ENCODE assay signal across 15 cellular contexts in the genomic region with DNA sequence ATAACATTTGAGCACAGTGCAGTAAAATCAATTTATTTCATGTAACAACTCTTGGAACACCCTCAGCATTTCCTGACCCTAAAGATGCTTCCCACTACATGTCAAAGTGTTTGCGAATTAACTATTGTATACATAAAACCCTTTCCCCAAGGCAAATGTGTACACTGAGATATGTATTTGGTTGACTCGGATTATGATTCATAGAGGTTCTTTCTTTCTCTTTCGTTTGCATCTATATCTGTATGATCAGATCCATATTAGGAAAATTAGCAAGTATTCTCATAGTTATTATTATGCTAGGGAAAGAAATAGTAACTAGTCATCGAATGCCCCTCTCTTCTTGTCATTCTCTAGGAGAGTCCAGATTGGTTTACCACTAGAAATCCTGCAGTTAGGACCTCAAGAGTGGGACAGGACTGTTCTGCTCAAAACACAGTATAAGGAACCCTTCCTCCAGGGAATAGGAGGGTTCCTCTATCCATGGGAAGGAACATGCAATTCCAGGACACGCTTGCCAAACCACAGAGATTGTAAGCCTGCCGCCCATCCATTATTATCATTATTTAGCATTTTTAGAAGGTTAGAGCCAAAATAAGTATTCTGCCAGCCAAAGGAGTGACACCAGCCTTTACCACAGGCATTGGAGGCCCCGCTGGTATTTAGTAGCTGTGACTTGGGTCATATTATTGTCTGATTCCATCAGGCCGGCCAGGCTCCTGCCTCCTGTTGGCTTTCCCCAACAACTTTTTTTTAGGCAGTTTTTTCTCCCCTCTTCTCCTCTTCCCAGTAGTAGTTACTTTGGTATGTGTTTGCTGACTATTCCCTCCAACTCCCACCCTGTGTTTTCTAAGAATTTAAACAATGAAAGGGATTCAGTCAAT.
A peak's percentile ranks its signal among the peaks of the same experiment; 100 is the strongest.
DNase-seq lines count a peak whose midpoint lies in the region; ATAC-seq, FAIRE-seq and TF ChIP-seq lines count a peak whose summit lies in the region.
"Had no signal": no experiment of that assay in that cellular context is flagged by ENCODE, and none has a peak within 500 bp of the region (broad histone marks: within the 10 kb centered on the region; RNA-seq: fewer than 3 reads in every experiment).

No MANE protein-coding gene starts in this region.

- H3K4me2 ChIP-seq in HepG2 (ENCODE audit: low read depth, low read length), result no peak overlapping the region
- H3K4me2 ChIP-seq in mammary epithelial cell (ENCODE audit: insufficient read depth, low read depth, low read length), result peak overlapping the region; percentile 6

- DNase-seq in HepG2 (ENCODE audit: low spot score) (no peak), right lobe of liver (no peak), mammary epithelial cell (no peak), iPS DF 19.7 (ENCODE audit: low read depth, low spot score) (peak; percentile 9), NCI-H2196 (lab: John Stamatoyannopoulos, UW; ENCODE audit: unreplicated experiment) (no peak)
- DNase-seq in NK-92 treated with Interleukin-12 subunit alpha and Interleukin-12 subunit beta, amount 100 ng/mL, for 24 hours (lab: John Stamatoyannopoulos, UW), result no peak
- DNase-seq: activated CD4-positive, CD25-positive, alpha-beta regulatory T cell; activated T-cell treated with anti-CD3 and anti-CD28 coated beads, Interleukin-2, amount 50 U/mL, for 4 hours; DMS79; lower lobe of right lung; NCI-H524 treated with DMSO at 0.1 percent for 48 hours; SJCRH30 had no signal

- H2AFZ ChIP-seq in HepG2 (ENCODE audit: low read length), result no peak overlapping the region
- no peak overlapping the region for H2AFZ ChIP-seq in mammary epithelial cell (ENCODE audit: low read depth, low read length)

- peak; percentile 12 for FAIRE-seq in HepG2 (lab: Jason Lieb, UNC)

- H3K27me3 ChIP-seq in HepG2 (ENCODE audit: control insufficient read depth in 1 of 2, insufficient read depth in 2 of 2, low read length in 2 of 2) (no peaks in the 10 kb centered on the region), right lobe of liver (no peaks in the 10 kb centered on the region), mammary epithelial cell (ENCODE audit: insufficient read depth, low read length) (no peaks in the 10 kb centered on the region)
- H3K27me3 ChIP-seq: SJCRH30 had no signal

- dilution Hi-C loops in mammary epithelial cell (cut with HindIII; ENCODE audit: low sequenced_read_pairs), result no loop called here

- H3K36me3 ChIP-seq in HepG2 (replicated peaks in 1 of 2; ENCODE audit: control insufficient read depth in 1 of 2, insufficient read depth in 2 of 2, low read length in 2 of 2), result 0 out of 5 replicates have a peak, but pooled peaks cover 0 to 5% of the 10 kb centered on the region in 2 experiments
- H3K36me3 ChIP-seq in right lobe of liver, result no peaks in the 10 kb centered on the region
- no peaks in the 10 kb centered on the region for H3K36me3 ChIP-seq in mammary epithelial cell (ENCODE audit: insufficient read depth, low read length)
- H3K36me3 ChIP-seq: lower lobe of right lung, SJCRH30, thoracic aorta had no signal

- WGBS in HepG2 (ENCODE audit: low lambda C conversion rate), result 97% methylated on average over 7 of the region's 8 CpGs
- 78% methylated on average over 7 of the region's 8 CpGs for WGBS in right lobe of liver (ENCODE audit: insufficient coverage, low coverage, low lambda C conversion rate, missing lambda C conversion rate)
- WGBS in mammary epithelial cell (ENCODE audit: low coverage, missing lambda C conversion rate), result 35% methylated on average over 8 of the region's 8 CpGs

- in situ Hi-C loops in HepG2 (cut with HindIII; ENCODE audit: extremely low pct_ligation_motif_present, low pct_unique_long_range_greater_than_20kb), result no loop called here
- in situ Hi-C loops in mammary epithelial cell (cut with MboI; ENCODE audit: low sequenced_read_pairs in 2 of 2), result no loop called here

- POLR2A ChIA-PET in HepG2 (lab: Yijun Ruan, JAX), result no interaction called here

- BruUV-seq in HepG2 (replicated peaks; lab: Mats Ljungman, UMichigan) (no TSS peak), mammary epithelial cell (replicated peaks; lab: Mats Ljungman, UMichigan) (no TSS peak)

- TF ChIP-seq CTCF in HepG2 (CRISPR knock-in tag; IDR thresholded peaks at IDR 0.05) (no peak), right lobe of liver (IDR thresholded peaks at IDR 0.05) (no peak), mammary epithelial cell (conservative IDR thresholded peaks at IDR 0.05 in 1 of 2, IDR thresholded peaks at IDR 0.05 in 1 of 2; ENCODE audit: extremely low read depth in 1 of 2, insufficient read depth in 1 of 2, low read depth in 1 of 2, low read length in 2 of 2) (no peak)

- TF ChIP-seq EP300 in HepG2 (IDR thresholded peaks at IDR 0.05; ENCODE audit: low read depth in 2 of 2, low read length in 2 of 2), result no peak
- no peak for TF ChIP-seq EP300 in HepG2 (CRISPR knock-in tag; IDR thresholded peaks at IDR 0.05; ENCODE audit: borderline replicate concordance)

- H3K4me1 ChIP-seq in HepG2 (ENCODE audit: insufficient read depth, low read length) (no peaks in the 10 kb centered on the region), right lobe of liver (peaks cover 0 to 3% (median 0%) of the 10 kb centered on the region in 4 donors), mammary epithelial cell (ENCODE audit: insufficient read depth, low read length) (peaks cover 10% of the 10 kb centered on the region)
- H3K4me1 ChIP-seq: SJCRH30 had no signal

- H3K79me2 ChIP-seq in HepG2 (ENCODE audit: insufficient read depth, low read length) (no peaks in the 10 kb centered on the region), mammary epithelial cell (ENCODE audit: insufficient read depth, low read length) (no peaks in the 10 kb centered on the region)

- H3K27ac ChIP-seq in HepG2 (ENCODE audit: extremely low read length, insufficient read depth, low read length) (no peak overlapping the region), right lobe of liver (no peak overlapping the region), mammary epithelial cell (ENCODE audit: insufficient read depth, low read depth, low read length) (no peak overlapping the region)
- H3K27ac ChIP-seq: lower lobe of right lung, SJCRH30 had no signal

- intact Hi-C loops in HepG2 (cut with micrococcal nuclease; ENCODE audit: unreplicated experiment), result no loop called here
- intact Hi-C loops in right lobe of liver (cut with DNase I), result no loop called here
- intact Hi-C loops in mammary epithelial cell (cut with micrococcal nuclease), result no loop called here

- H4K20me1 ChIP-seq in HepG2 (ENCODE audit: insufficient read depth, low read length) (no peaks in the 10 kb centered on the region), mammary epithelial cell (ENCODE audit: insufficient read depth, low read length) (no peaks in the 10 kb centered on the region)

- H3K9me3 ChIP-seq in HepG2 (ENCODE audit: low read length) (no peaks in the 10 kb centered on the region), right lobe of liver (no peaks in the 10 kb centered on the region), mammary epithelial cell (replicated peaks; ENCODE audit: insufficient read depth, low read length) (peaks cover 2% of the 10 kb centered on the region)
- H3K9me3 ChIP-seq: lower lobe of right lung, SJCRH30, thoracic aorta had no signal

- CTCF ChIA-PET in HepG2 (lab: Yijun Ruan, JAX; ENCODE audit: low intra/inter-chr PET ratio, low total read pairs), result no interaction called here
- CTCF ChIA-PET in mammary epithelial cell (lab: Charles Lee; ENCODE audit: low non-redundant PET), result no interaction called here

- no peak for ATAC-seq in HepG2
- ATAC-seq in right lobe of liver, result no peak
- no peak for ATAC-seq in HG02759 (IDR thresholded peaks at IDR 0.05; ENCODE audit: unreplicated experiment)
- no peak for ATAC-seq in HG02884 (IDR thresholded peaks at IDR 0.05; ENCODE audit: unreplicated experiment)
- ATAC-seq: activated T-cell treated with anti-CD3 and anti-CD28 coated beads, Interleukin-2, amount 50 U/mL, for 4 hours had no signal

- H3K4me3 ChIP-seq in HepG2 (replicated peaks in 1 of 3; ENCODE audit: insufficient read depth in 1 of 3, low read depth in 2 of 3, low read length in 3 of 3), result no peak overlapping the region
- H3K4me3 ChIP-seq in right lobe of liver, result no peak overlapping the region
- H3K4me3 ChIP-seq in mammary epithelial cell (replicated peaks in 1 of 3; ENCODE audit: insufficient read depth in 1 of 3, low read depth in 2 of 3, low read length in 3 of 3), result no peak overlapping the region
- H3K4me3 ChIP-seq: lower lobe of right lung, SJCRH30, thoracic aorta had no signal

- no peak for TF ChIP-seq POLR2A in HepG2 (IDR thresholded peaks at IDR 0.05; ENCODE audit: insufficient read depth in 1 of 2, low read depth in 2 of 2, low read length in 2 of 2)
- no peak for TF ChIP-seq POLR2A in right lobe of liver (IDR thresholded peaks at IDR 0.05)

- no peak for TF ChIP-seq RAD21 in HepG2 (CRISPR knock-in tag; IDR thresholded peaks at IDR 0.05)

- no peak overlapping the region for H3K9ac ChIP-seq in HepG2 (ENCODE audit: insufficient read depth, low read depth, low read length)
- H3K9ac ChIP-seq in mammary epithelial cell (ENCODE audit: insufficient read depth, low read length), result no peak overlapping the region

TF ChIP-seq in HepG2, 621 proteins besides CTCF, POLR2A, EP300 and RAD21:
- TF ChIP-seq ATF1 (CRISPR knock-in tag; IDR thresholded peaks at IDR 0.05) (no peak), ZNF136 (CRISPR knock-in tag; IDR thresholded peaks at IDR 0.05; ENCODE audit: low read depth) (no peak), FOSL1 (CRISPR knock-in tag; IDR thresholded peaks at IDR 0.05; ENCODE audit: borderline replicate concordance) (no peak), ZNF567 (CRISPR knock-in tag; IDR thresholded peaks at IDR 0.05; ENCODE audit: borderline replicate concordance) (no peak)
